Comparison of ENCODE assay signal across 1 cellular context in genomic region chr1:26697978-26698849, GRCh38.
TF ChIP-seq lines count a peak whose summit lies in the region.

No MANE protein-coding gene starts in this region.

TF ChIP-seq in K562, 482 proteins besides CTCF, POLR2A, EP300 and RAD21 (continued from another document and continues in another):
- TF ChIP-seq BCOR (IDR thresholded peaks at IDR 0.05) (no peak; the same call in 1 of the 2 replicates), ZBTB2 (IDR thresholded peaks at IDR 0.05) (no peak; the same call in 1 of the 2 replicates), MTA3 (IDR thresholded peaks at IDR 0.05; ENCODE audit: borderline replicate concordance) (peak; percentile 96), TRIM24 (IDR thresholded peaks at IDR 0.05) (no peak; a peak in 1 of 4 replicates), HLTF (IDR thresholded peaks at IDR 0.05) (0 out of 2 replicates have a peak, but pooled peaks have one; percentile 28), ARID2 (IDR thresholded peaks at IDR 0.05) (peak; percentile 52; the same call in 1 of the 2 replicates), ZBTB40 (IDR thresholded peaks at IDR 0.05) (peak; percentile 73), ZBTB40 (CRISPR knock-in tag; IDR thresholded peaks at IDR 0.05) (no peak), ZC3H8 (IDR thresholded peaks at IDR 0.05) (no peak; the same call in 1 of the 2 replicates), MNT (conservative IDR thresholded peaks at IDR 0.05) (peak; percentile 24 to 73; a peak in 2 of 4 replicates), BRF1 (IDR thresholded peaks at IDR 0.05; ENCODE audit: borderline replicate concordance, extremely low read depth, insufficient read length) (no peak), ZNF174 (CRISPR knock-in tag; IDR thresholded peaks at IDR 0.05) (no peak), ZHX1 (conservative IDR thresholded peaks at IDR 0.05; ENCODE audit: low read length) (no peak), TSC22D4 (tag; IDR thresholded peaks at IDR 0.05) (no peak), FOXK2 (conservative IDR thresholded peaks at IDR 0.05 in 1 of 2, IDR thresholded peaks at IDR 0.05 in 1 of 2; ENCODE audit: low read depth in 2 of 2) (peak in 1 of 2 experiments; percentile 10), RNF219 (CRISPR knock-in tag; IDR thresholded peaks at IDR 0.05) (no peak), NFATC3 (IDR thresholded peaks at IDR 0.05) (peak; percentile 50; the same call in 1 of the 2 replicates), ZNF785 (CRISPR knock-in tag; IDR thresholded peaks at IDR 0.05) (no peak), TAF1 (IDR thresholded peaks at IDR 0.05; ENCODE audit: control insufficient read depth, extremely low read depth, insufficient read depth, low read length, severe bottlenecking) (peak; percentile 74), OTX1 (CRISPR knock-in tag; IDR thresholded peaks at IDR 0.05) (no peak), ELF4 (CRISPR knock-in tag; IDR thresholded peaks at IDR 0.05) (peak; percentile 9; the same call in 1 of the 2 replicates), NFE2L1 (tag; IDR thresholded peaks at IDR 0.05; ENCODE audit: borderline replicate concordance, low read depth) (no peak)
- TF ChIP-seq, protein P1, sequence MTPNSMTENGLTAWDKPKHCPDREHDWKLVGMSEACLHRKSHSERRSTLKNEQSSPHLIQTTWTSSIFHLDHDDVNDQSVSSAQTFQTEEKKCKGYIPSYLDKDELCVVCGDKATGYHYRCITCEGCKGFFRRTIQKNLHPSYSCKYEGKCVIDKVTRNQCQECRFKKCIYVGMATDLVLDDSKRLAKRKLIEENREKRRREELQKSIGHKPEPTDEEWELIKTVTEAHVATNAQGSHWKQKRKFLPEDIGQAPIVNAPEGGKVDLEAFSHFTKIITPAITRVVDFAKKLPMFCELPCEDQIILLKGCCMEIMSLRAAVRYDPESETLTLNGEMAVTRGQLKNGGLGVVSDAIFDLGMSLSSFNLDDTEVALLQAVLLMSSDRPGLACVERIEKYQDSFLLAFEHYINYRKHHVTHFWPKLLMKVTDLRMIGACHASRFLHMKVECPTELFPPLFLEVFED (CRISPR knock-in tag; conservative IDR thresholded peaks at IDR 0.05) = 0 out of 2 replicates have a peak, but pooled peaks have one; percentile 4
- TF ChIP-seq, protein P2, sequence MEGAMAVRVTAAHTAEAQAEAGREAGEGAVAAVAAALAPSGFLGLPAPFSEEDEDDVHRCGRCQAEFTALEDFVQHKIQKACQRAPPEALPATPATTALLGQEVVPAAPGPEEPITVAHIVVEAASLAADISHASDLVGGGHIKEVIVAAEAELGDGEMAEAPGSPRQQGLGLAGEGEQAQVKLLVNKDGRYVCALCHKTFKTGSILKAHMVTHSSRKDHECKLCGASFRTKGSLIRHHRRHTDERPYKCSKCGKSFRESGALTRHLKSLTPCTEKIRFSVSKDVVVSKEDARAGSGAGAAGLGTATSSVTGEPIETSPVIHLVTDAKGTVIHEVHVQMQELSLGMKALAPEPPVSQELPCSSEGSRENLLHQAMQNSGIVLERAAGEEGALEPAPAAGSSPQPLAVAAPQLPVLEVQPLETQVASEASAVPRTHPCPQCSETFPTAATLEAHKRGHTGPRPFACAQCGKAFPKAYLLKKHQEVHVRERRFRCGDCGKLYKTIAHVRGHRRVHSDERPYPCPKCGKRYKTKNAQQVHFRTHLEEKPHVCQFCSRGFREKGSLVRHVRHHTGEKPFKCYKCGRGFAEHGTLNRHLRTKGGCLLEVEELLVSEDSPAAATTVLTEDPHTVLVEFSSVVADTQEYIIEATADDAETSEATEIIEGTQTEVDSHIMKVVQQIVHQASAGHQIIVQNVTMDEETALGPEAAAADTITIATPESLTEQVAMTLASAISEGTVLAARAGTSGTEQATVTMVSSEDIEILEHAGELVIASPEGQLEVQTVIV (CRISPR knock-in tag; IDR thresholded peaks at IDR 0.05; ENCODE audit: borderline replicate concordance) = no peak
- TF ChIP-seq, protein P3, sequence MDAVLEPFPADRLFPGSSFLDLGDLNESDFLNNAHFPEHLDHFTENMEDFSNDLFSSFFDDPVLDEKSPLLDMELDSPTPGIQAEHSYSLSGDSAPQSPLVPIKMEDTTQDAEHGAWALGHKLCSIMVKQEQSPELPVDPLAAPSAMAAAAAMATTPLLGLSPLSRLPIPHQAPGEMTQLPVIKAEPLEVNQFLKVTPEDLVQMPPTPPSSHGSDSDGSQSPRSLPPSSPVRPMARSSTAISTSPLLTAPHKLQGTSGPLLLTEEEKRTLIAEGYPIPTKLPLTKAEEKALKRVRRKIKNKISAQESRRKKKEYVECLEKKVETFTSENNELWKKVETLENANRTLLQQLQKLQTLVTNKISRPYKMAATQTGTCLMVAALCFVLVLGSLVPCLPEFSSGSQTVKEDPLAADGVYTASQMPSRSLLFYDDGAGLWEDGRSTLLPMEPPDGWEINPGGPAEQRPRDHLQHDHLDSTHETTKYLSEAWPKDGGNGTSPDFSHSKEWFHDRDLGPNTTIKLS (IDR thresholded peaks at IDR 0.05; ENCODE audit: borderline replicate concordance, low read depth) = no peak; the same call in 1 of the 2 replicates
- TF ChIP-seq, protein P4, sequence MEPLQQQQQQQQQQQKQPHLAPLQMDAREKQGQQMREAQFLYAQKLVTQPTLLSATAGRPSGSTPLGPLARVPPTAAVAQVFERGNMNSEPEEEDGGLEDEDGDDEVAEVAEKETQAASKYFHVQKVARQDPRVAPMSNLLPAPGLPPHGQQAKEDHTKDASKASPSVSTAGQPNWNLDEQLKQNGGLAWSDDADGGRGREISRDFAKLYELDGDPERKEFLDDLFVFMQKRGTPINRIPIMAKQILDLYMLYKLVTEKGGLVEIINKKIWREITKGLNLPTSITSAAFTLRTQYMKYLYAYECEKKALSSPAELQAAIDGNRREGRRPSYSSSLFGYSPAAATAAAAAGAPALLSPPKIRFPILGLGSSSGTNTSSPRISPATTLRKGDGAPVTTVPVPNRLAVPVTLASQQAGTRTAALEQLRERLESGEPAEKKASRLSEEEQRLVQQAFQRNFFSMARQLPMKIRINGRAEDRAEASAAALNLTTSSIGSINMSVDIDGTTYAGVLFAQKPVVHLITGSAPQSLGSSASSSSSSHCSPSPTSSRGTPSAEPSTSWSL (CRISPR knock-in tag; IDR thresholded peaks at IDR 0.05; ENCODE audit: borderline replicate concordance) = peak; percentile 80; the same call in 1 of the 2 replicates
